Comparison of ENCODE assay signal across 8 cellular contexts in genomic region chr22:22558972-22559603, GRCh38. TPM values are rescaled to one million over a fixed set of nuclear protein-coding genes. Genes with fewer than 3 reads are reported as not detected.
DNase-seq lines count a peak whose midpoint lies in the region; ATAC-seq, FAIRE-seq and TF ChIP-seq lines count a peak whose summit lies in the region.

TSS of gene PRAME (minus strand) at chr22:22559265. CDS start at chr22:22556832, 2,433 bp downstream.

- H3K4me2 ChIP-seq in K562 (ENCODE audit: insufficient read depth, low read length) = peak within 1 kb of the TSS; percentile 82

- CTCF ChIA-PET in K562 (lab: Yijun Ruan, JAX; ENCODE audit: low intra/inter-chr PET ratio) = interaction anchor here (0.6 to 4.2 kb wide), 23 partner anchors 8 to 150 kb away, joined by 3 to 65 read pairs (median 4); partner anchors contain the start of genes ZNF280A and ZNF280B

- no peak for TF ChIP-seq POLR2A in K562 (conservative IDR thresholded peaks at IDR 0.05)

- in situ Hi-C loops in GM13976 (cut with MboI; ENCODE audit: low sequenced_read_pairs, unreplicated experiment) = no loop called here
- in situ Hi-C loops in K562 (cut with MboI) = no loop called here

- peaks cover 39 to 43% of the 10 kb centered on the region in 2 experiments for H3K4me1 ChIP-seq in K562 (replicated peaks in 1 of 2; ENCODE audit: control insufficient read depth in 2 of 2, insufficient read depth in 2 of 2, low read length in 2 of 2)

- H3K9ac ChIP-seq in K562 (ENCODE audit: insufficient read depth in 1 of 2, low read depth in 2 of 2, low read length in 2 of 2) = peak within 1 kb of the TSS; percentile 79 to 91

- ATAC-seq in K562 = peak; percentile 92
- ATAC-seq in stimulated activated effector memory CD8-positive, alpha-beta T cell treated with anti-CD3 and anti-CD28 coated beads, Interleukin-12 subunit alpha, Interleukin-12 subunit beta, amount 100 ng/mL, for 72 hours = peak; percentile 90
- ATAC-seq in GM21381 (IDR thresholded peaks at IDR 0.05; ENCODE audit: unreplicated experiment) = no peak

- WGBS in K562 (ENCODE audit: insufficient coverage, low coverage, missing lambda C conversion rate) = 5% methylated on average over 32 of the region's 32 CpGs

- intact Hi-C loops in K562 (cut with micrococcal nuclease) = loop anchor here (1.0 to 10.0 kb wide), 9 partner anchors 17 to 924 kb away; partner anchors contain the start of genes CCDC116, MAPK1, YDJC and ZNF280A

- no peak within 1 kb of the TSS for H3K4me3 Mint-ChIP-seq in stimulated activated effector memory CD8-positive, alpha-beta T cell treated with anti-CD3 and anti-CD28 coated beads, Interleukin-12 subunit alpha, Interleukin-12 subunit beta, amount 100 ng/mL, for 72 hours

- no peak for TF ChIP-seq EP300 in K562 (IDR thresholded peaks at IDR 0.05; ENCODE audit: low read length)

- no peaks in the 10 kb centered on the region for H3K36me3 Mint-ChIP-seq in stimulated activated effector memory CD8-positive, alpha-beta T cell treated with anti-CD3 and anti-CD28 coated beads, Interleukin-12 subunit alpha, Interleukin-12 subunit beta, amount 100 ng/mL, for 72 hours

- H3K4me1 Mint-ChIP-seq in stimulated activated effector memory CD8-positive, alpha-beta T cell treated with anti-CD3 and anti-CD28 coated beads, Interleukin-12 subunit alpha, Interleukin-12 subunit beta, amount 100 ng/mL, for 72 hours = peaks cover 5% of the 10 kb centered on the region

- peak within 1 kb of the TSS; percentile 54 for H3K4me3 ChIP-seq in K562

- peak within 1 kb of the TSS; percentile 86 for H2AFZ ChIP-seq in K562 (ENCODE audit: low read depth, low read length)

- peaks cover 20% of the 10 kb centered on the region for H3K9me1 ChIP-seq in K562 (ENCODE audit: control insufficient read depth, insufficient read depth, low read length)

- peaks cover 27% of the 10 kb centered on the region for H4K20me1 ChIP-seq in K562 (replicated peaks; ENCODE audit: control insufficient read depth, insufficient read depth, low read length)

- DNase-seq in GM13976 (ENCODE audit: low spot score) = peak; percentile 91
- peak; percentile 74 for DNase-seq in NCI-H2107 treated with DMSO at 0.1 percent for 48 hours (lab: John Stamatoyannopoulos, UW; ENCODE audit: unreplicated experiment)
- peak; percentile 91 for DNase-seq in UCSD-AML1 (lab: John Stamatoyannopoulos, UW; ENCODE audit: unreplicated experiment)
- DNase-seq in K562 (ENCODE audit: extremely low read depth in 1 of 4, low spot score in 3 of 4) = peak; percentile 100
- peak; percentile 38 to 52 for DNase-seq in lung microvascular endothelial cell (ENCODE audit: low read depth in 2 of 2)
- DNase-seq in stimulated activated effector memory CD8-positive, alpha-beta T cell treated with anti-CD3 and anti-CD28 coated beads, Interleukin-12 subunit alpha, Interleukin-12 subunit beta, amount 100 ng/mL, for 72 hours (ENCODE audit: low spot score in 2 of 2) = peak; percentile 69 to 93

- H3K27ac Mint-ChIP-seq in stimulated activated effector memory CD8-positive, alpha-beta T cell treated with anti-CD3 and anti-CD28 coated beads, Interleukin-12 subunit alpha, Interleukin-12 subunit beta, amount 100 ng/mL, for 72 hours = no peak within 1 kb of the TSS

- TF ChIP-seq CTCF in 22Rv1 (IDR thresholded peaks at IDR 0.05) (peak; percentile 96), GM13976 (IDR thresholded peaks at IDR 0.05; ENCODE audit: borderline replicate concordance, control extremely low read depth, extremely low read depth, insufficient read depth, missing control alignments) (peak; percentile 69), K562 (IDR thresholded peaks at IDR 0.05 in 2 of 3, conservative IDR thresholded peaks at IDR 0.05 in 1 of 3; ENCODE audit: insufficient read depth in 2 of 3, low read depth in 1 of 3, low read length in 3 of 3) (no peak)

- H3K9me3 Mint-ChIP-seq in stimulated activated effector memory CD8-positive, alpha-beta T cell treated with anti-CD3 and anti-CD28 coated beads, Interleukin-12 subunit alpha, Interleukin-12 subunit beta, amount 100 ng/mL, for 72 hours = no peaks in the 10 kb centered on the region

- FAIRE-seq in K562 (lab: Jason Lieb, UNC) = peak; percentile 98

- H3K79me2 ChIP-seq in K562 (ENCODE audit: control insufficient read depth, insufficient read depth, low read length) = peaks cover 40% of the 10 kb centered on the region

- no peaks in the 10 kb centered on the region; a peak in 1 of 5 replicates for H3K27me3 ChIP-seq in K562 (ENCODE audit: control insufficient read depth in 2 of 2, insufficient read depth in 2 of 2, low read length in 2 of 2)

- H3K36me3 ChIP-seq in K562 (ENCODE audit: control insufficient read depth, insufficient read depth, low read length) = peaks cover 33% of the 10 kb centered on the region

- H3K9me3 ChIP-seq in K562 (replicated peaks; ENCODE audit: control insufficient read depth, insufficient read depth, low read depth, low read length) = no peaks in the 10 kb centered on the region

- POLR2A ChIA-PET in K562 (lab: Yijun Ruan, JAX) = interaction anchor here (0.5 to 4.6 kb wide), 42 partner anchors 9 to 665 kb away, joined by 3 to 64 read pairs (median 5); partner anchors contain the start of genes ZNF280A and ZNF280B

- peak within 1 kb of the TSS; percentile 46 for H3K27ac ChIP-seq in 22Rv1
- peak within 1 kb of the TSS; percentile 78 for H3K27ac ChIP-seq in K562 (ENCODE audit: extremely low read depth, low read depth, low read length)

- TF ChIP-seq RAD21 in K562 (CRISPR knock-in tag; conservative IDR thresholded peaks at IDR 0.05 in 1 of 2, IDR thresholded peaks at IDR 0.05 in 1 of 2) = no peak

- no TSS peak for BruUV-seq in K562 (replicated peaks; lab: Mats Ljungman, UMichigan)

TF ChIP-seq in K562, 482 proteins besides CTCF, POLR2A, EP300 and RAD21 (continues in another document):
- TF ChIP-seq MLX (CRISPR knock-in tag; conservative IDR thresholded peaks at IDR 0.05) = peak in 1 of 2 experiments; percentile 97; a peak in 2 of 4 replicates
- no peak for TF ChIP-seq HCFC1 (IDR thresholded peaks at IDR 0.05; ENCODE audit: low read depth, low read length)
- TF ChIP-seq RBM25 (IDR thresholded peaks at IDR 0.05; ENCODE audit: low read depth, low read length, severe bottlenecking) = no peak
- TF ChIP-seq STAT6 (CRISPR knock-in tag; IDR thresholded peaks at IDR 0.05) = peak; percentile 100

RNA-seq across cellular contexts. Expression of gene PRAME, which starts in this region (rescaled TPM):
- total RNA-seq in K562 (2011; cell fraction: chromatin; rRNA removed; ENCODE audit: low replicate concordance) = 1,035 and 1,246 TPM in 2 replicates
- 1,013 and 1,088 TPM in 2 replicates for total RNA-seq in K562 (2011; cell fraction: nucleolus; rRNA removed)
- 943 and 1,014 TPM in 2 replicates for total RNA-seq in K562 (2011; cell fraction: nucleoplasm; rRNA removed)
- total RNA-seq in K562 (2014; rRNA removed) (968 and 1,107 TPM in 2 replicates), K562 (2014; rRNA removed; fragmentation: Illumina TruSeq; extraction: Trizol) (993 and 1,024 TPM in 2 replicates), K562 (2015; rRNA removed; fragmentation: Illumina TruSeq; extraction: Trizol) (1,048 and 1,089 TPM in 2 replicates), K562 (2021) (1,138 and 1,201 TPM in 2 replicates), lung microvascular endothelial cell (not detected in 2 replicates)
- polyA plus RNA-seq in K562 (2011; rRNA removed) (2,141 and 2,474 TPM in 2 replicates), K562 (2014; fragmentation: Illumina TruSeq; extraction: Trizol) (1,536 and 1,589 TPM in 2 replicates), K562 (2014; fragmentation: Nextera tagmentation; extraction: Ambion mirVana) (1,000 to 10,000 TPM in 1 of 2 experiments, 100 to 1,000 TPM in 1; 662 to 1,142 TPM), K562 (2014; rRNA removed) (1,519 and 1,644 TPM in 2 replicates)
- polyA plus RNA-seq in K562 (2011; cell fraction: cytosol; rRNA removed) = 2,488 and 2,726 TPM in 2 replicates
- polyA plus RNA-seq in K562 (2011; cell fraction: nucleus; rRNA removed) = 3,679 and 4,057 TPM in 2 replicates
- 1,108 and 1,453 TPM in 2 replicates for polyA plus RNA-seq in K562 (2012)
- 1,022 and 1,144 TPM in 2 replicates for polyA minus RNA-seq in K562 (2011; rRNA and poly(A)+ RNA removed)
- polyA minus RNA-seq in K562 (2011; cell fraction: cytosol; rRNA and poly(A)+ RNA removed) = 512 and 653 TPM in 2 replicates
- 275 and 419 TPM in 2 replicates for polyA minus RNA-seq in K562 (2011; cell fraction: nucleus; rRNA and poly(A)+ RNA removed)

Comparison
In these comparisons a context has a peak if more than half of its experiments do, and no peak if none do; other contexts are left out.
1. RNA of gene PRAME (total RNA-seq): 943 to 1,246 TPM in K562; not detected in lung microvascular endothelial cell; every median in the first group is over 100 times any median in the second.
2. Peak in DNase-seq in lung microvascular endothelial cell; RNA of the gene not detected or under 1 TPM.
3. CTCF ChIP-seq: peak in 22Rv1 (single experiment) and GM13976 (single experiment); none in K562 (0 of 3).
4. DNase-seq: peak in every context shown above with its lines; median percentile 100 in K562; 91 in GM13976; 91 in UCSD-AML1; 81 in stimulated activated effector memory CD8-positive, alpha-beta T cell treated with anti-CD3 and anti-CD28 coated beads, Interleukin-12 subunit alpha, Interleukin-12 subunit beta, amount 100 ng/mL, for 72 hours; 74 in NCI-H2107 treated with DMSO at 0.1 percent for 48 hours; 45 in lung microvascular endothelial cell.